Comparison of ENCODE assay signal across 8 cellular contexts in genomic region chr3:138174421-138175122, GRCh38. TPM values are rescaled to one million over a fixed set of nuclear protein-coding genes. Genes with fewer than 3 reads are reported as not detected.
DNase-seq lines count a peak whose midpoint lies in the region; ATAC-seq, FAIRE-seq and TF ChIP-seq lines count a peak whose summit lies in the region.

TSS of gene DBR1 (minus strand) at chr3:138174921. CDS start at chr3:138174795, 126 bp downstream.

- H3K4me3 ChIP-seq in H1 (ENCODE audit: extremely low read depth in 1 of 4, insufficient read depth in 2 of 4, low read depth in 3 of 4, low read length in 4 of 4): peak within 1 kb of the TSS; percentile 82 to 93 (median 86)

- peaks cover 0 to 20% of the 10 kb centered on the region in 2 experiments; a peak in 2 of 4 replicates for H3K79me2 ChIP-seq in H1 (ENCODE audit: control insufficient read depth in 1 of 2, insufficient read depth in 2 of 2, low read length in 2 of 2)

- peaks cover 0 to 26% (median 1%) of the 10 kb centered on the region in 4 experiments; a peak in 2 of 8 replicates for H3K36me3 ChIP-seq in H1 (ENCODE audit: control insufficient read depth in 2 of 4, insufficient read depth in 4 of 4, low read length in 3 of 4)

- TF ChIP-seq EP300 in H1 (IDR thresholded peaks at IDR 0.05; ENCODE audit: borderline replicate concordance in 1 of 2, low read depth in 2 of 2, low read length in 2 of 2): no peak

- H2BK15ac ChIP-seq in H1 (ENCODE audit: low read length): no peak within 1 kb of the TSS

- H3K9me3 ChIP-seq in H1 (ENCODE audit: insufficient read depth in 2 of 2, low read depth in 1 of 2, low read length in 1 of 2): no peaks in the 10 kb centered on the region

- H2AK5ac ChIP-seq in H1 (ENCODE audit: low read depth, low read length): no peak within 1 kb of the TSS

- H3K79me1 ChIP-seq in H1 (ENCODE audit: low read depth, low read length): no peaks in the 10 kb centered on the region

- peak within 1 kb of the TSS; percentile 94 for H3K56ac ChIP-seq in H1 (replicated peaks; ENCODE audit: insufficient read length, low read depth, low read length)

- H3K27me3 ChIP-seq in H1 (replicated peaks in 1 of 4; ENCODE audit: control insufficient read depth in 3 of 4, extremely low read depth in 1 of 4, insufficient read depth in 3 of 4, low read length in 3 of 4): no peaks in the 10 kb centered on the region

- peaks cover 5% of the 10 kb centered on the region; the same call in 1 of the 2 replicates for H3K23me2 ChIP-seq in H1 (ENCODE audit: low read depth, low read length)

- peak within 1 kb of the TSS; percentile 94 for H4K5ac ChIP-seq in H1 (ENCODE audit: insufficient read length, low read depth, low read length)

- H3K4me2 ChIP-seq in H1 (ENCODE audit: insufficient read depth in 1 of 2, low read depth in 2 of 2, low read length in 2 of 2): peak within 1 kb of the TSS; percentile 73 to 74

- H2BK120ac ChIP-seq in H1 (replicated peaks; ENCODE audit: low read depth, low read length): no peak within 1 kb of the TSS

- H3K23ac ChIP-seq in H1 (ENCODE audit: insufficient read length): no peak within 1 kb of the TSS

- peak within 1 kb of the TSS; percentile 98 for H3K18ac ChIP-seq in H1 (ENCODE audit: extremely low read depth, low read length)

- H2AFZ ChIP-seq in H1 (ENCODE audit: low read length): peak within 1 kb of the TSS; percentile 37

- no peak for TF ChIP-seq CTCF in H1 (IDR thresholded peaks at IDR 0.05; ENCODE audit: control extremely low read depth in 1 of 3, insufficient read depth in 1 of 3, low read depth in 1 of 3, low read length in 3 of 3)

- peak; percentile 86 for ATAC-seq in GM21360 (IDR thresholded peaks at IDR 0.05; ENCODE audit: unreplicated experiment)

- no peak within 1 kb of the TSS for H3K14ac ChIP-seq in H1 (ENCODE audit: insufficient read length)

- TF ChIP-seq RAD21 in H1 (IDR thresholded peaks at IDR 0.05 in 1 of 2, conservative IDR thresholded peaks at IDR 0.05 in 1 of 2; ENCODE audit: low read depth in 2 of 2, low read length in 2 of 2): no peak; a peak in 1 of 4 replicates

- CTCF ChIA-PET in H1 (lab: Charles Lee; ENCODE audit: partially characterized antibody): interaction anchor here (0.9 to 1.5 kb wide), 5 partner anchors 47 to 175 kb away, joined by 3 read pairs; no protein-coding TSS in a partner anchor

- DNase-seq in COR-L47 (lab: John Stamatoyannopoulos, UW) (peak; percentile 93), HT-29 (ENCODE audit: low spot score) (peak; percentile 90), NOMO-1 treated with DMSO at 0.1 percent for 48 hours (lab: John Stamatoyannopoulos, UW; ENCODE audit: unreplicated experiment) (peak; percentile 88), H1 (ENCODE audit: low read depth in 1 of 2, low spot score in 2 of 2) (peak in 1 of 2 experiments; percentile 85), medulla oblongata (ENCODE audit: extremely low spot score) (peak; percentile 88)
- peak; percentile 39 to 55 for DNase-seq in activated CD8-positive, alpha-beta memory T cell treated with anti-CD3 and anti-CD28 coated beads for 4 hours (ENCODE audit: low read depth in 2 of 2)
- DNase-seq in stimulated activated CD8-positive, alpha-beta memory T cell treated with anti-CD3 and anti-CD28 coated beads, Interleukin-12 subunit alpha, Interleukin-12 subunit beta, amount 100 ng/mL, for 24 hours (ENCODE audit: extremely low read depth): peak; percentile 16

- H4K8ac ChIP-seq in H1 (ENCODE audit: extremely low read depth, insufficient read depth, low read length): peak within 1 kb of the TSS; percentile 99; the same call in 1 of the 2 replicates

- TF ChIP-seq POLR2A in H1 (IDR thresholded peaks at IDR 0.05; ENCODE audit: control extremely low read depth in 1 of 2, low read depth in 2 of 2, low read length in 2 of 2): peak; percentile 92 to 96

- FAIRE-seq in H1 (lab: Jason Lieb, UNC): peak; percentile 52

- H2BK5ac ChIP-seq in H1 (ENCODE audit: low read depth, low read length): peak within 1 kb of the TSS; percentile 91

- H4K91ac ChIP-seq in H1 (replicated peaks; ENCODE audit: insufficient read length, low read length): peak within 1 kb of the TSS; percentile 88

- H2BK20ac ChIP-seq in H1 (ENCODE audit: low read length): no peak within 1 kb of the TSS

- no peaks in the 10 kb centered on the region for H4K20me1 ChIP-seq in H1 (replicated peaks in 1 of 2; ENCODE audit: control insufficient read depth in 1 of 2, insufficient read depth in 2 of 2, low read length in 2 of 2)

- H3K27ac ChIP-seq in H1 (ENCODE audit: low read depth, low read length): peak within 1 kb of the TSS; percentile 73; the same call in 1 of the 2 replicates

- peak within 1 kb of the TSS; percentile 75 to 92 (median 82) for H3K9ac ChIP-seq in H1 (replicated peaks in 1 of 4; ENCODE audit: extremely low read depth in 1 of 4, low read depth in 3 of 4, low read length in 3 of 4)

- WGBS in H1 (ENCODE audit: extremely low coverage in 1 of 2, insufficient coverage in 1 of 2, insufficient read length in 1 of 2, insufficient replicate concordance in 2 of 2, low coverage in 1 of 2, low lambda C conversion rate in 2 of 2, missing lambda C conversion rate in 1 of 2), 2 experiments: 2% methylated on average over 38 of the region's 38 CpGs; no CpG with 5 or more reads in 1 of the 2 experiments

- H3K4me1 ChIP-seq in H1 (replicated peaks in 1 of 4; ENCODE audit: control insufficient read depth in 3 of 4, insufficient read depth in 4 of 4, low read length in 3 of 4): no peaks in the 10 kb centered on the region; a peak in 1 of 7 replicates

- no peak within 1 kb of the TSS for H2BK12ac ChIP-seq in H1 (ENCODE audit: low read depth, low read length)

- POLR2A ChIA-PET in H1 (lab: Charles Lee; ENCODE audit: partially characterized antibody): interaction anchor here (0.6 to 5.3 kb wide), 20 partner anchors 12 to 662 kb away, joined by 3 to 56 read pairs (median 3); partner anchors contain the start of gene ARMC8

- peak within 1 kb of the TSS; percentile 50 for H3K4ac ChIP-seq in H1 (replicated peaks; ENCODE audit: insufficient read length, low read depth, low read length)

TF ChIP-seq in H1, 55 proteins besides CTCF, POLR2A, EP300 and RAD21 (continues in another document):
- TF ChIP-seq TBP (IDR thresholded peaks at IDR 0.05; ENCODE audit: low read depth, low read length): peak; percentile 92
- peak; percentile 4 for TF ChIP-seq NANOG (IDR thresholded peaks at IDR 0.05; ENCODE audit: insufficient read depth, low read depth, low read length, poor library complexity, severe bottlenecking)
- peak; percentile 96 for TF ChIP-seq TAF1 (IDR thresholded peaks at IDR 0.05; ENCODE audit: low read depth, low read length)
- peak in 1 of 2 experiments; percentile 65; a peak in 2 of 4 replicates for TF ChIP-seq SIN3A (conservative IDR thresholded peaks at IDR 0.05 in 1 of 2, IDR thresholded peaks at IDR 0.05 in 1 of 2; ENCODE audit: low read depth in 1 of 2, low read length in 2 of 2)
- TF ChIP-seq CTBP2 (IDR thresholded peaks at IDR 0.05; ENCODE audit: borderline replicate concordance, insufficient read depth, insufficient read length, low read length): no peak
- TF ChIP-seq E2F6 (IDR thresholded peaks at IDR 0.05): peak; percentile 87
- peak; percentile 87 for TF ChIP-seq ASH2L (IDR thresholded peaks at IDR 0.05; ENCODE audit: low read length)
- 0 out of 4 replicates have a peak, but pooled peaks of 1 of the 2 experiments have one; percentile 64 for TF ChIP-seq HDAC2 (IDR thresholded peaks at IDR 0.05; ENCODE audit: borderline replicate concordance in 1 of 2, low read depth in 2 of 2, low read length in 2 of 2)
- 0 out of 2 replicates have a peak, but pooled peaks have one; percentile 20 for TF ChIP-seq SP4 (IDR thresholded peaks at IDR 0.05; ENCODE audit: low read length)
- TF ChIP-seq CBX8 (IDR thresholded peaks at IDR 0.05; ENCODE audit: borderline replicate concordance, low read depth, low read length): no peak
- TF ChIP-seq TAF7 (optimal IDR thresholded peaks at IDR 0.05; ENCODE audit: borderline replicate concordance, low read depth, low read length): peak; percentile 91
- peak; percentile 99 for TF ChIP-seq CHD2 (IDR thresholded peaks at IDR 0.05; ENCODE audit: low read length)
- no peak for TF ChIP-seq BCL11A (IDR thresholded peaks at IDR 0.05; ENCODE audit: low read depth in 2 of 2, low read length in 2 of 2)
- no peak for TF ChIP-seq MAFK (IDR thresholded peaks at IDR 0.05; ENCODE audit: low read depth, low read length)
- peak; percentile 8; the same call in 1 of the 2 replicates for TF ChIP-seq USF2 (IDR thresholded peaks at IDR 0.05; ENCODE audit: low read length)
- no peak for TF ChIP-seq CREB1 (IDR thresholded peaks at IDR 0.05)
- peak; percentile 90 for TF ChIP-seq MAX (IDR thresholded peaks at IDR 0.05)
- TF ChIP-seq CBX5 (IDR thresholded peaks at IDR 0.05; ENCODE audit: low read depth, low read length): no peak
- no peak for TF ChIP-seq EGR1 (IDR thresholded peaks at IDR 0.05; ENCODE audit: borderline replicate concordance, low read depth, low read length)

RNA-seq across cellular contexts. Expression of gene DBR1, which starts in this region (rescaled TPM):
- 9.1 and 10.9 TPM in 2 replicates for total RNA-seq in HT-29 (2014; rRNA removed; shearing (Covaris generic))
- 18.0 and 18.3 TPM in 2 replicates for total RNA-seq in H1 (2021; fragmentation: NEBNext Ultra II Directional; extraction: Animal tissue kit (Norgen Biotek cat#: 25700))
- 9.5 and 10.1 TPM in 2 replicates for polyA plus RNA-seq in H1 (2011; rRNA removed)
- polyA plus RNA-seq in H1 (2011; cell fraction: cytosol; rRNA removed): 11.7 TPM
- polyA plus RNA-seq in H1 (2011; cell fraction: nucleus; rRNA removed): 4.7 TPM
- 7.7 to 11.8 TPM (median 10.6 TPM) in 4 replicates for polyA plus RNA-seq in H1 (2012, experiment 1 of 2)
- polyA plus RNA-seq in H1 (2012, experiment 2 of 2): 3.5 TPM
- 9.2 TPM for polyA plus RNA-seq in H1 (2013, experiment 1 of 2)
- 8.5 TPM for polyA plus RNA-seq in H1 (2013, experiment 2 of 2)
- polyA minus RNA-seq in H1 (2011; rRNA and poly(A)+ RNA removed): 5.3 and 6.1 TPM in 2 replicates
- 10.8 TPM for polyA minus RNA-seq in H1 (2011; cell fraction: cytosol; rRNA and poly(A)+ RNA removed)
- 6.1 TPM for polyA minus RNA-seq in H1 (2011; cell fraction: nucleus; rRNA and poly(A)+ RNA removed)
